In the genomic region with DNA sequence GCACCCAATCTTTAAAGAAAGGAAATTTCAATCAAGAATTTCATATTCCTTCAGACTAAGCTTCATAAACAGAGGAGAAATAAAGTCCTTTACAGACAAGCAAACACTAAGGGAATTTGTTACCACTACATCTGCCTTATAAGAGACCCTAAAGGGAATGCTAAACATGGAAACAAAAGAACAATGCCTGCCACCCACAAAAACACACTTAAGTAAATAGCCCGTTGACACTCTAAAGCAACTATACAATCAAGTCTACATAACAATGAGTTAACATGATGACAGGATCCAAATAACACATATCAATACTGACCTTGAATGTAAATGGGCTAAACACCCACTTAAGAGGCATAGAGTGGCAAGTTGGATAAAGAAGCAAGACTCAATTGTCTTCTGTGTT, we compare ENCODE assay signal across 23 cellular contexts.
"Had no signal": no experiment of that assay in that cellular context is flagged by ENCODE, and none has a peak within 500 bp of the region (broad histone marks: within the 10 kb centered on the region; RNA-seq: fewer than 3 reads in every experiment).

No MANE protein-coding gene starts in this region.

- H3K27ac ChIP-seq: HL-60, SJCRH30 had no signal

- ATAC-seq: Panc1, PC-3, Right ventricle myocardium inferior, SK-N-SH treated with all-trans-retinoic acid at 6 μM for 48 hours had no signal

- DNase-seq: KBM-7, MV-4-11, NCI-H1048, NCI-H1105 treated with DMSO at 0.1 percent for 48 hours, NCI-H1417 treated with DMSO at 0.1 percent for 48 hours, NCI-H146, NCI-H1694 treated with DMSO at 0.1 percent for 48 hours, NCI-H1930, NCI-H2081, NCI-H2107, NCI-H2171 treated with DMSO at 0.1 percent for 48 hours, NCI-H446, NCI-H510A, NCI-H524 treated with DMSO at 0.1 percent for 48 hours, NCI-H774, PC-3, SHP77 treated with DMSO at 0.1 percent for 48 hours, SJCRH30, T-helper 2 cell had no signal

- H3K27me3 ChIP-seq: SJCRH30 had no signal

- H3K36me3 ChIP-seq: SJCRH30 had no signal

- H3K4me1 ChIP-seq: SJCRH30 had no signal

- H3K9me3 ChIP-seq: SJCRH30 had no signal

- H3K4me3 ChIP-seq: SJCRH30 had no signal
